Comparison of ENCODE assay signal across 8 cellular contexts in the genomic region with DNA sequence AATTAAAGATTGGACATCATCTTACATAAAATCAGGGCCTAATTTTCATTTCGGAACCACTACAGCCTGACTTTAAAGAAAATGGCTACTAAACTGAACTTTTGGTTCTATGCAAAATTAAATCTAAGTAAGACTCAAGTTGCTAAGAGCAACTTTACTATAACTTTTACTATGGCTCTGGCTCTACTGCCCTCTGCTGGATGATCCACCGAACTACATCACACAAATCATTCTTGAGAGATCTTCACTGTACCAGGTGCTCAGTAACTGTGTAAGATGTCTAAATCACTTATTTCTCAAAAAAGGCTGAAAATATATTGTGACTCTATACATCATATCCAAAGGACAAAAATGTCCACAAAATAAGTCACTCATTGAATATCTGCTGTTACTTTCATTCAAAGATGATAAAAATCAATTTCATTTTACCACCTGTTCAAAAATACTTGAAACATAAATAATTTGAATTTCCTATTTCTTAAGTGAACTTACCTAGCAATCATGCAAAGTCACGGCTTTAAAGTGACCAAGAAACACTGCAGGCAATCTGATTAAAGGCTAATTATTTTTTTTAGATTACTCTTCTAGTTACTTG. TPM values are rescaled to one million over a fixed set of nuclear protein-coding genes. Genes with fewer than 3 reads are reported as not detected.
DNase-seq lines count a peak whose midpoint lies in the region; ATAC-seq and TF ChIP-seq lines count a peak whose summit lies in the region.

No MANE protein-coding gene starts in this region.

- H2AFZ ChIP-seq in parathyroid adenoma, result no peak overlapping the region

- intact Hi-C loops in CD8-positive, alpha-beta T cell (cut with DNase I, micrococcal nuclease), result loop anchor here (1.0 to 10.0 kb wide), 7 partner anchors 15 to 1122 kb away; a partner anchor contains a TSS
- intact Hi-C loops in uterus (cut with DNase I; ENCODE audit: low total_unique reads), result no loop called here

- H3K27me3 ChIP-seq in CD8-positive, alpha-beta T cell (ENCODE audit: insufficient read depth, low read length), result no peaks in the 10 kb centered on the region
- no peaks in the 10 kb centered on the region for H3K27me3 ChIP-seq in foreskin keratinocyte
- no peaks in the 10 kb centered on the region for H3K27me3 ChIP-seq in parathyroid adenoma (ENCODE audit: control insufficient read depth, insufficient read depth, low read length)
- no peaks in the 10 kb centered on the region for H3K27me3 ChIP-seq in uterus

- TF ChIP-seq CTCF in CD8-positive, alpha-beta T cell (IDR thresholded peaks at IDR 0.05), result peak; percentile 81
- TF ChIP-seq CTCF in foreskin keratinocyte (conservative IDR thresholded peaks at IDR 0.05) (peak; percentile 84), parathyroid adenoma (IDR thresholded peaks at IDR 0.05) (peak; percentile 86), uterus (IDR thresholded peaks at IDR 0.05) (peak; percentile 79 to 87 (median 86))

- no peak overlapping the region for H3K4me3 Mint-ChIP-seq in CD8-positive, alpha-beta T cell

- no peaks in the 10 kb centered on the region for H3K4me1 ChIP-seq in CD8-positive, alpha-beta T cell (ENCODE audit: insufficient read depth, low read length)
- H3K4me1 ChIP-seq in foreskin keratinocyte (no peaks in the 10 kb centered on the region), parathyroid adenoma (peaks cover 5% of the 10 kb centered on the region), uterus (no peaks in the 10 kb centered on the region)

- H3K36me3 ChIP-seq in CD8-positive, alpha-beta T cell (ENCODE audit: insufficient read depth, low read length), result peaks cover 12% of the 10 kb centered on the region
- no peaks in the 10 kb centered on the region for H3K36me3 ChIP-seq in parathyroid adenoma (ENCODE audit: control insufficient read depth, insufficient read depth, low read length)
- no peaks in the 10 kb centered on the region for H3K36me3 ChIP-seq in uterus

- H3K4me1 Mint-ChIP-seq in CD8-positive, alpha-beta T cell (ENCODE audit: low read depth), result no peaks in the 10 kb centered on the region

- peak; percentile 43 to 74 (median 58) for DNase-seq in CD8-positive, alpha-beta T cell
- DNase-seq in HK-2 (ENCODE audit: unreplicated experiment) (peak; percentile 37), RPMI8226 (peak; percentile 72), foreskin keratinocyte (peak in 1 of 2 donors; percentile 46), uterus (peak; percentile 50 to 73)
- DNase-seq in activated T-helper 9 cell treated with anti-CD3 and anti-CD28 coated beads, Interleukin-2, amount 50 U/mL, for 16 hours (ENCODE audit: low read depth), result peak; percentile 43

- CTCF ChIA-PET in CD8-positive, alpha-beta T cell (lab: Charles Lee), result interaction anchor here (0.8 to 7.3 kb wide), 9 partner anchors 8 to 158 kb away, joined by 3 to 134 read pairs (median 5); a partner anchor contains a TSS

- no peak overlapping the region for H3K4me2 ChIP-seq in parathyroid adenoma (ENCODE audit: low read length)

- H3K36me3 Mint-ChIP-seq in CD8-positive, alpha-beta T cell, result peaks cover 39% of the 10 kb centered on the region

- POLR2A ChIA-PET in CD8-positive, alpha-beta T cell (lab: Charles Lee), result interaction anchor here (1.3 to 2.5 kb wide), 2 partner anchors 13 to 147 kb away, joined by 3 to 11 read pairs; a partner anchor contains a TSS

- no peaks in the 10 kb centered on the region for H3K27me3 Mint-ChIP-seq in CD8-positive, alpha-beta T cell (ENCODE audit: low read depth)

- H3K4me3 ChIP-seq in CD8-positive, alpha-beta T cell (ENCODE audit: low read depth, low read length), result no peak overlapping the region
- H3K4me3 ChIP-seq in parathyroid adenoma (ENCODE audit: low read depth, low read length) (no peak overlapping the region), uterus (no peak overlapping the region)

- H3K9me3 Mint-ChIP-seq in CD8-positive, alpha-beta T cell, result no peaks in the 10 kb centered on the region

- no peak overlapping the region for H3K9ac ChIP-seq in parathyroid adenoma

- no peak overlapping the region for H3K27ac ChIP-seq in CD8-positive, alpha-beta T cell (ENCODE audit: low read depth, low read length)
- H3K27ac ChIP-seq in foreskin keratinocyte (no peak overlapping the region), parathyroid adenoma (no peak overlapping the region), uterus (peak overlapping the region in 1 of 2 donors; percentile 9)

- no peaks in the 10 kb centered on the region for H3K79me2 ChIP-seq in parathyroid adenoma

- no peak overlapping the region for H3K27ac Mint-ChIP-seq in CD8-positive, alpha-beta T cell

- ATAC-seq in CD8-positive, alpha-beta T cell, result peak; percentile 93
- peak; percentile 87 for ATAC-seq in GM19372 (IDR thresholded peaks at IDR 0.05; ENCODE audit: low read depth, unreplicated experiment)
- peak; percentile 62 for ATAC-seq in foreskin keratinocyte

- no peaks in the 10 kb centered on the region for H3K9me3 ChIP-seq in CD8-positive, alpha-beta T cell (ENCODE audit: low read length)
- H3K9me3 ChIP-seq in parathyroid adenoma (ENCODE audit: control insufficient read depth, low read length) (no peaks in the 10 kb centered on the region), uterus (no peaks in the 10 kb centered on the region)

- no peak for TF ChIP-seq POLR2A in uterus (IDR thresholded peaks at IDR 0.05)

RNA-seq across cellular contexts. Expression of a gene that starts 13.5 kb away (rescaled TPM):
- total RNA-seq in CD8-positive, alpha-beta T cell, result 10 to 100 TPM; 16.5 to 18.2 TPM
- total RNA-seq in foreskin keratinocyte (47.7 and 48.3 TPM in 2 replicates), uterus (10 to 100 TPM; 11.8 to 49.5 (median 41.3) TPM)
- 46.4 and 49.8 TPM in 2 replicates for polyA plus RNA-seq in foreskin keratinocyte
